Comparison of ENCODE assay signal across 8 cellular contexts in the genomic region with DNA sequence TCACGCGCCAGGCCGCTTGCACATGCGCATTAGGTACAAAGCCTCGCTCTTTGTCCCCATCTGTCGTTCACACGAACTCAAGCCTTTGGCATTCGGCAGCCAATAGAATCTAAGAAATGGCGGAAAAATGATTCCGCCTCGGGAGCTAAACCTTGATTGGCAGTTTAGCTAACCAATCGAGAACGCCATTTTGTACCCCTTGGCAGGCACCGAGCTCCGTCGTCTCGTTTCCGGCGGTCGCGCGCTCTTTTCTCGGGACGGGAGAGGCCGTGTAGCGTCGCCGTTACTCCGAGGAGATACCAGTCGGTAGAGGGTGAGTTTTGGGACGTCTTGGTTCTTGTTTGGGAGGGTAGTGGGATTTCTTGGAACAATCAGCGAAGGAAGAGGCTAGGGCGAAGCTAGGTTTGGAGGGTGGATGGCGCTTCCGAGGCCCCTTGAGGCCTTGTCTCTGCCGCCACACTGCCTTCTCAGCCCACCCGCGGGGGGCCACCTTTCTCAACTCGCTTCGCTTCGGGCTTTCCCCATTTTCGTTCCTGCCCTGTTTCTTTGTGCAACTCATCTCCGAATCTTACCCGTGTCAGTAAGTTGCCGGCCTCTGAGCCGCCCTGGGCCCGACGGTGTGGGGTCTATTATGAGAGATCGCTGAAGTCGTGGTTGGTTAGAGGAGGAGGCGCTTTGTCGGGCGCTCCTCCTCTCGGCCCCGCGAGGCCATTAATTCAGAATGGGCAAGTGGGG. TPM values are rescaled to one million over a fixed set of nuclear protein-coding genes. Genes with fewer than 3 reads are reported as not detected.
DNase-seq lines count a peak whose midpoint lies in the region; ATAC-seq and TF ChIP-seq lines count a peak whose summit lies in the region.

A gene with protein sequence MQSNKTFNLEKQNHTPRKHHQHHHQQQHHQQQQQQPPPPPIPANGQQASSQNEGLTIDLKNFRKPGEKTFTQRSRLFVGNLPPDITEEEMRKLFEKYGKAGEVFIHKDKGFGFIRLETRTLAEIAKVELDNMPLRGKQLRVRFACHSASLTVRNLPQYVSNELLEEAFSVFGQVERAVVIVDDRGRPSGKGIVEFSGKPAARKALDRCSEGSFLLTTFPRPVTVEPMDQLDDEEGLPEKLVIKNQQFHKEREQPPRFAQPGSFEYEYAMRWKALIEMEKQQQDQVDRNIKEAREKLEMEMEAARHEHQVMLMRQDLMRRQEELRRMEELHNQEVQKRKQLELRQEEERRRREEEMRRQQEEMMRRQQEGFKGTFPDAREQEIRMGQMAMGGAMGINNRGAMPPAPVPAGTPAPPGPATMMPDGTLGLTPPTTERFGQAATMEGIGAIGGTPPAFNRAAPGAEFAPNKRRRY (plus strand): TSS at position 227 of the 735 bp plus-strand sequence. CDS start 7,003 bp downstream, outside the sequence.

- H3K27me3 Mint-ChIP-seq in natural killer cell (ENCODE audit: low read depth in 2 of 2) = peaks cover 7% of the 10 kb centered on the region in 2 donors

- ATAC-seq in natural killer cell = peak; percentile 85 to 94 (median 90)

- intact Hi-C loops in natural killer cell (cut with micrococcal nuclease) = loop anchor here (1.0 kb wide), 2 partner anchors 29 to 83 kb away; partner anchors contain the start of genes TAF1 and ZMYM3

- peak within 1 kb of the TSS; percentile 99 for H3K4me3 Mint-ChIP-seq in natural killer cell

- peak; percentile 67 for TF ChIP-seq POLR2A in Raji (IDR thresholded peaks at IDR 0.05; ENCODE audit: insufficient read depth, low read depth, low read length)

- H3K27me3 ChIP-seq in Loucy (ENCODE audit: insufficient read depth, low read length, poor library complexity, severe bottlenecking) = peaks cover 4% of the 10 kb centered on the region

- peak within 1 kb of the TSS; percentile 99 to 100 for H3K27ac Mint-ChIP-seq in natural killer cell

- peak within 1 kb of the TSS; percentile 87 for H2AFZ ChIP-seq in Loucy (ENCODE audit: low read length)

- no peaks in the 10 kb centered on the region for H3K9me3 ChIP-seq in Loucy (ENCODE audit: insufficient read depth, low read depth, low read length)

- H3K36me3 Mint-ChIP-seq in natural killer cell = no peaks in the 10 kb centered on the region

- peaks cover 16% of the 10 kb centered on the region for H3K4me1 ChIP-seq in Loucy (ENCODE audit: insufficient read depth, low read length, poor library complexity, severe bottlenecking)

- 0 out of 2 replicates have a peak, but pooled peaks have one; percentile 10 for TF ChIP-seq CTCF in Loucy (conservative IDR thresholded peaks at IDR 0.05; ENCODE audit: low read length)
- no peak for TF ChIP-seq CTCF in natural killer cell (IDR thresholded peaks at IDR 0.05)

- peak within 1 kb of the TSS; percentile 97 for H3K9ac ChIP-seq in Loucy (ENCODE audit: low read depth, low read length, poor library complexity, severe bottlenecking)

- no peaks in the 10 kb centered on the region for H3F3A ChIP-seq in Loucy (ENCODE audit: low read depth)

- peak within 1 kb of the TSS; percentile 96 for H3K4me2 ChIP-seq in Loucy (ENCODE audit: low read depth, low read length, poor library complexity, severe bottlenecking)

- H4K20me1 ChIP-seq in Loucy (ENCODE audit: insufficient read depth, low read length, poor library complexity, severe bottlenecking) = peaks cover 49% of the 10 kb centered on the region

- H3K79me2 ChIP-seq in Loucy (ENCODE audit: insufficient read depth, low read length) = peaks cover 56% of the 10 kb centered on the region

- H3K4me3 ChIP-seq in Loucy (ENCODE audit: low read length, poor library complexity, severe bottlenecking) = peak within 1 kb of the TSS; percentile 100

- peaks cover 16 to 20% of the 10 kb centered on the region in 2 donors for H3K4me1 Mint-ChIP-seq in natural killer cell

- no peaks in the 10 kb centered on the region for H3K9me2 ChIP-seq in Loucy (replicated peaks; ENCODE audit: low read depth, low read length)

- DNase-seq in EH (ENCODE audit: low read depth) (peak; percentile 98), H4 (ENCODE audit: low spot score) (peak; percentile 97), fibroblast of peridontal ligament (ENCODE audit: extremely low read depth) (peak; percentile 99), natural killer cell (peak; percentile 66)
- peak; percentile 62 for DNase-seq in activated T-helper 9 cell treated with anti-CD3 and anti-CD28 coated beads, Interleukin-2, amount 50 U/mL, for 16 hours (ENCODE audit: low read depth)
- DNase-seq in stimulated activated naive CD4-positive, alpha-beta T cell treated with Interleukin-2 at 50 U/mL for 16 hours (lab: John Stamatoyannopoulos, UW) = peak; percentile 78

- no peaks in the 10 kb centered on the region for H3K9me3 Mint-ChIP-seq in natural killer cell

- peaks cover 3% of the 10 kb centered on the region; the same call in 1 of the 2 replicates for H3K36me3 ChIP-seq in Loucy (ENCODE audit: insufficient read depth, low read length)

RNA-seq across cellular contexts. Expression of the gene that starts here (rescaled TPM):
- total RNA-seq in H4 (2014; rRNA removed; shearing (Covaris generic)) = 332 and 408 TPM in 2 replicates
- 100 to 1,000 TPM; 370 to 454 (median 439) TPM for total RNA-seq in natural killer cell

Comparison
In these comparisons a context has a peak if more than half of its experiments do, and no peak if none do; other contexts are left out.
1. Peak in every context shown above with its lines: DNase-seq, ATAC-seq and H3K4me3 ChIP-seq.